Comparison of ENCODE assay signal across 8 cellular contexts in genomic region chr2:176001903-176002683, GRCh38. TPM values are rescaled to one million over a fixed set of nuclear protein-coding genes. Genes with fewer than 3 reads are reported as not detected.
A peak's percentile ranks its signal among the peaks of the same experiment; 100 is the strongest.
DNase-seq lines count a peak whose midpoint lies in the region; FAIRE-seq and TF ChIP-seq lines count a peak whose summit lies in the region.

LNPK (minus strand) TSS chr2:176002267; CDS start chr2:175995584, 6,683 bp downstream.

- DNase-seq in GF-D8 (lab: John Stamatoyannopoulos, UW) (peak; percentile 68), HEK293T (ENCODE audit: extremely low spot score) (peak; percentile 93), MV-4-11 (lab: John Stamatoyannopoulos, UW) (peak; percentile 83), SK-MEL-5 (ENCODE audit: low read depth, low spot score) (peak; percentile 86), frontal cortex (ENCODE audit: low spot score in 2 of 2) (peak; percentile 88 to 89), non-pigmented ciliary epithelial cell (ENCODE audit: low read depth) (peak; percentile 26), superior temporal gyrus (ENCODE audit: extremely low spot score) (peak; percentile 94)
- peak; percentile 93 for DNase-seq in activated naive CD4-positive, alpha-beta T cell treated with Interleukin-2 at 50 U/mL for 16 hours

- no peak for FAIRE-seq in frontal cortex (lab: Jason Lieb, UNC)

- CTCF ChIA-PET in HEK293T (lab: Yijun Ruan, JAX), result interaction anchor here (1.1 kb wide), 1 partner anchor 312 kb away, joined by 6 read pairs; no protein-coding TSS in a partner anchor

- POLR2A ChIA-PET in HEK293T (lab: Yijun Ruan, JAX), result interaction anchor here (0.6 to 2.7 kb wide), 17 partner anchors 8 to 429 kb away, joined by 3 to 10 read pairs (median 3); partner anchors contain the start of gene HOXD13

- in situ Hi-C loops in SK-MEL-5 (cut with HindIII; ENCODE audit: low pct_unique_long_range_greater_than_20kb, low sequenced_read_pairs), result no loop called here

TF ChIP-seq in HEK293T, 16 proteins besides CTCF, POLR2A, EP300 and RAD21:
- TF ChIP-seq NFRKB (IDR thresholded peaks at IDR 0.05) (no peak), PKNOX1 (IDR thresholded peaks at IDR 0.05) (no peak), L3MBTL2 (conservative IDR thresholded peaks at IDR 0.05) (peak; percentile 86), HDGF (IDR thresholded peaks at IDR 0.05; ENCODE audit: borderline replicate concordance) (no peak), ELF4 (IDR thresholded peaks at IDR 0.05) (0 out of 2 replicates have a peak, but pooled peaks have one; percentile 13), SUZ12 (IDR thresholded peaks at IDR 0.05) (no peak), LEF1 (IDR thresholded peaks at IDR 0.05; ENCODE audit: borderline replicate concordance) (no peak), BHLHE40 (IDR thresholded peaks at IDR 0.05; ENCODE audit: borderline replicate concordance) (no peak), CTBP1 (IDR thresholded peaks at IDR 0.05; ENCODE audit: borderline replicate concordance) (no peak), FOXK2 (IDR thresholded peaks at IDR 0.05) (no peak)

RNA-seq across cellular contexts. Expression of gene LNPK, which starts in this region (rescaled TPM):
- 54.0 and 59.8 TPM in 2 replicates for total RNA-seq in SK-MEL-5 (2014; rRNA removed; shearing (Covaris generic))
- 14.9 and 25.3 TPM in 2 replicates for polyA plus RNA-seq in SK-MEL-5 (2015; cell fraction: cytosol; rRNA removed)
- polyA plus RNA-seq in SK-MEL-5 (2015; cell fraction: nucleus; rRNA removed), result 22.4 and 54.9 TPM in 2 replicates
- 62.8 TPM for total RNA-seq in frontal cortex

Comparison
In these comparisons a context has a peak if more than half of its experiments do, and no peak if none do; other contexts are left out.
1. Peak in every context shown above with its lines: DNase-seq.
2. DNase-seq: peak in every context shown above with its lines; median percentile 94 in superior temporal gyrus; 93 in HEK293T; 93 in activated naive CD4-positive, alpha-beta T cell treated with Interleukin-2 at 50 U/mL for 16 hours; 88 in frontal cortex; 86 in SK-MEL-5; 83 in MV-4-11; 68 in GF-D8; 26 in non-pigmented ciliary epithelial cell.